1 cellular context compared by ENCODE assay signal in genomic region chr16:57734925-57735754, GRCh38.
TF ChIP-seq lines count a peak whose summit lies in the region.

No MANE protein-coding gene starts in this region.

TF ChIP-seq in K562, 482 proteins besides CTCF, POLR2A, EP300 and RAD21 (continued from another document):
- TF ChIP-seq REST (CRISPR knock-in tag; IDR thresholded peaks at IDR 0.05; ENCODE audit: low read depth), result no peak; the same call in 1 of the 2 replicates
- TF ChIP-seq BCLAF1 (IDR thresholded peaks at IDR 0.05; ENCODE audit: borderline replicate concordance in 1 of 2, control insufficient read depth in 1 of 2, low read depth in 2 of 2, low read length in 1 of 2), result no peak
- peak; percentile 52 for TF ChIP-seq CXXC5 (CRISPR knock-in tag; IDR thresholded peaks at IDR 0.05)
- TF ChIP-seq MAFK (IDR thresholded peaks at IDR 0.05; ENCODE audit: low read length), result peak; percentile 77
- TF ChIP-seq ZBTB40 (IDR thresholded peaks at IDR 0.05), result peak; percentile 90
- TF ChIP-seq ZBTB40 (CRISPR knock-in tag; IDR thresholded peaks at IDR 0.05), result no peak
- TF ChIP-seq ZBTB1 (CRISPR knock-in tag; IDR thresholded peaks at IDR 0.05; ENCODE audit: borderline replicate concordance, low read depth), result peak; percentile 33; the same call in 1 of the 2 replicates
- TF ChIP-seq MLLT1 (IDR thresholded peaks at IDR 0.05), result peak in 1 of 2 experiments; percentile 99; a peak in 2 of 4 replicates
- TF ChIP-seq HES1 (IDR thresholded peaks at IDR 0.05; ENCODE audit: low read depth), result no peak
- peak; percentile 74 for TF ChIP-seq POLR2G (IDR thresholded peaks at IDR 0.05; ENCODE audit: low read depth, low read length)
- TF ChIP-seq PKNOX1 (IDR thresholded peaks at IDR 0.05), result peak; percentile 73
- peak; percentile 82 for TF ChIP-seq PHF8 (IDR thresholded peaks at IDR 0.05; ENCODE audit: borderline replicate concordance, low read length)
- peak; percentile 60; the same call in 1 of the 2 replicates for TF ChIP-seq LEF1 (IDR thresholded peaks at IDR 0.05)
- peak; percentile 82 for TF ChIP-seq SP2 (IDR thresholded peaks at IDR 0.05; ENCODE audit: extremely low read depth, low read depth, low read length, poor library complexity, severe bottlenecking)
- TF ChIP-seq ZBTB7A (IDR thresholded peaks at IDR 0.05; ENCODE audit: borderline replicate concordance, control insufficient read depth, low read depth, low read length), result no peak
- TF ChIP-seq FOS (IDR thresholded peaks at IDR 0.05; ENCODE audit: extremely low read depth, insufficient read length), result peak; percentile 97
- TF ChIP-seq TBP (optimal IDR thresholded peaks at IDR 0.05; ENCODE audit: low read depth, low read length), result peak; percentile 90
- peak; percentile 91 for TF ChIP-seq NFYB (IDR thresholded peaks at IDR 0.05; ENCODE audit: extremely low read depth, insufficient read length)
- TF ChIP-seq EP400 (IDR thresholded peaks at IDR 0.05), result peak; percentile 80
- TF ChIP-seq ZNF165 (CRISPR knock-in tag; IDR thresholded peaks at IDR 0.05; ENCODE audit: borderline replicate concordance), result no peak
- no peak for TF ChIP-seq ZNF3 (CRISPR knock-in tag; IDR thresholded peaks at IDR 0.05)
- TF ChIP-seq L3MBTL2 (IDR thresholded peaks at IDR 0.05), result peak; percentile 71
- TF ChIP-seq GABPB2 (CRISPR knock-in tag; conservative IDR thresholded peaks at IDR 0.05), result no peak
- peak; percentile 70; the same call in 1 of the 2 replicates for TF ChIP-seq ZNF395 (CRISPR knock-in tag; IDR thresholded peaks at IDR 0.05)
- TF ChIP-seq ZNF778 (CRISPR knock-in tag; IDR thresholded peaks at IDR 0.05), result no peak
